In genomic region chr16:3569851-3570250, GRCh38 we compare ENCODE assay signal across 27 cellular contexts. TPM values are rescaled to one million over a fixed set of nuclear protein-coding genes. Genes with fewer than 3 reads are reported as not detected.
"Had no signal": no experiment of that assay in that cellular context is flagged by ENCODE, and none has a peak within 500 bp of the region (broad histone marks: within the 10 kb centered on the region; RNA-seq: fewer than 3 reads in every experiment).

No MANE protein-coding gene starts in this region.

- ATAC-seq: left ventricle myocardium superior; lower lobe of right lung; sciatic nerve; stimulated activated naive CD8-positive, alpha-beta T cell treated with anti-CD3 and anti-CD28 coated beads, Interleukin-15, Interleukin-2, amounts not matched to agents 100 U/mL and 50 U/mL, for 24 hours had no signal

- H3K27ac ChIP-seq: coronary artery, esophagus squamous epithelium, lower lobe of right lung, neural progenitor cell, parathyroid adenoma, testis, tibial artery had no signal

- H3K27me3 Mint-ChIP-seq: progenitor cell of endocrine pancreas, type B pancreatic cell had no signal

- H3K4me1 ChIP-seq: esophagus squamous epithelium, lower lobe of right lung, neural progenitor cell, parathyroid adenoma, testis, tibial artery had no signal

- H3K4me3 ChIP-seq: coronary artery, esophagus squamous epithelium, lower lobe of right lung, neural progenitor cell, smooth muscle cell, testis, tibial artery had no signal

- H2AFZ ChIP-seq: neural progenitor cell, parathyroid adenoma had no signal

- H3K27me3 ChIP-seq: esophagus squamous epithelium, neural progenitor cell, testis, tibial artery had no signal

- H3K36me3 Mint-ChIP-seq: neural progenitor cell, type B pancreatic cell had no signal

- H3K79me2 ChIP-seq: parathyroid adenoma had no signal

- H3K4me1 Mint-ChIP-seq: nephron had no signal

- H3K36me3 ChIP-seq: esophagus squamous epithelium, neural progenitor cell, tibial artery had no signal

- DNase-seq: dermis blood vessel endothelial cell; effector memory CD4-positive, alpha-beta T cell; erythroblast; esophagus squamous epithelium; foreskin melanocyte; hypothalamus; immature natural killer cell; left ventricle myocardium superior; lower lobe of right lung; stimulated activated CD4-positive, alpha-beta T cell treated with anti-CD3 and anti-CD28 coated beads, Interleukin-12 subunit alpha, Interleukin-12 subunit beta, amount 100 ng/mL, for 4 hours; stimulated activated CD4-positive, alpha-beta T cell treated with anti-CD3 and anti-CD28 coated beads, Interleukin-1b, Interleukin-23, amount 100 ng/mL, for 48 hours; stimulated activated CD4-positive, alpha-beta T cell treated with anti-CD3 and anti-CD28 coated beads, Interleukin-4, amount 100 ng/mL, for 1 hour; stimulated activated CD8-positive, alpha-beta memory T cell treated with anti-CD3 and anti-CD28 coated beads, Interleukin-4, amount 100 ng/mL, for 48 hours; stimulated activated naive CD8-positive, alpha-beta T cell treated with anti-CD3 and anti-CD28 coated beads, Interleukin-15, Interleukin-2, amounts not matched to agents 100 U/mL and 50 U/mL, for 24 hours; substantia nigra; testis; tibial artery had no signal

- H3K4me2 ChIP-seq: neural progenitor cell, smooth muscle cell had no signal

- FAIRE-seq: endometrium had no signal

- H3K9ac ChIP-seq: neural progenitor cell, parathyroid adenoma had no signal

- H3K9me3 ChIP-seq: testis had no signal

- H3K4me3 Mint-ChIP-seq: nephron, type B pancreatic cell had no signal

- H3K27ac Mint-ChIP-seq: nephron, neural progenitor cell, progenitor cell of endocrine pancreas, type B pancreatic cell had no signal

RNA-seq across cellular contexts. Expression of gene NLRC3, which starts 7.4 kb away (rescaled TPM):
- total RNA-seq: myocyte, smooth muscle cell had no signal
